23 cellular contexts compared by ENCODE assay signal in the genomic region with DNA sequence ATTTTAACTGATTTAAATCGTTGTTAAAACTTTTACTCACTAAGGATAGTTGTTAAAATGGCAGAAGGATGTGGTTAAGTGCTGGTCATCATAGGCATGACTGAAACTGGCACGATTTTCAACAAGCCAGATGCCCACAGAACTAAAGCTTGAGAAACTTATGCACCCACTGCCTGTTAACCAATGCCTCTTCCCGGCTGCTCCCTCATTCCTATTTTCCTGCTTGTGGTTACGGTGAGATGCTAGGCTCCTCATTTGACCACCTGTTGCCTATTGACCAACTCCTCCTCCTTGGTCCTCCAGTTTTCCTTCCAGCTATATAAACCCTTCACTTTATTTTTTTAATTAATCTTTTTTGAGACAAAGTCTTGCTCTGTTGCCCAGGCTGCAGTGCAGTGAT.
"Had no signal": no experiment of that assay in that cellular context is flagged by ENCODE, and none has a peak within 500 bp of the region (broad histone marks: within the 10 kb centered on the region; RNA-seq: fewer than 3 reads in every experiment).

No MANE protein-coding gene starts in this region.

- H3K4me3 ChIP-seq: esophagus squamous epithelium, heart left ventricle, left lung, neural progenitor cell, psoas muscle, smooth muscle cell, thoracic aorta, upper lobe of left lung had no signal

- H3K27ac Mint-ChIP-seq: activated B cell treated with CpG ODN at 0.5 μM for 24 hours; activated CD8-positive, alpha-beta T cell treated with anti-CD3 and anti-CD28 coated beads for 36 hours; activated naive CD8-positive, alpha-beta T cell treated with anti-CD3 and anti-CD28 coated beads, Interleukin-2, amount 10 ng/mL, durations not matched to agents 7 days and 5 days; activated T-cell treated with anti-CD3 and anti-CD28 coated beads, Interleukin-2, amount 50 U/mL, for 24 hours; activated T-helper 2 cell treated with anti-CD3 and anti-CD28 coated beads, Interferon-gamma antibody, Interleukin-2, Interleukin-4, amounts not matched to agents 10 μg/mL and 5 μg/mL and 100 μg/mL, durations not matched to agents 14 hours and 24 hours and 36 hours; brain; effector memory CD8-positive, alpha-beta T cell; naive B cell; neural progenitor cell; T-helper 2 cell treated with Interferon-gamma antibody and Interleukin-4, amounts not matched to agents 5 μg/mL and 100 μg/mL, for 36 hours had no signal

- DNase-seq: activated B cell treated with CpG ODN at 0.5 μM for 24 hours; activated CD4-positive, alpha-beta T cell treated with anti-CD3 and anti-CD28 coated beads for 4 hours; activated CD8-positive, alpha-beta T cell treated with anti-CD3 and anti-CD28 coated beads for 36 hours; activated naive CD4-positive, alpha-beta T cell treated with Interleukin-2 at 50 U/mL for 16 hours; activated naive CD8-positive, alpha-beta T cell treated with anti-CD3 and anti-CD28 coated beads, Interleukin-2, amount 10 ng/mL, durations not matched to agents 7 days and 5 days; activated T-cell treated with anti-CD3 and anti-CD28 coated beads, Interleukin-2, amount 50 U/mL, for 24 hours; anterior cingulate cortex; caudate nucleus; effector memory CD8-positive, alpha-beta T cell; esophagus squamous epithelium; heart left ventricle; left lung; naive B cell; psoas muscle; right cardiac atrium; stimulated activated CD4-positive, alpha-beta T cell treated with anti-CD3 and anti-CD28 coated beads, Interleukin-4, amount 100 ng/mL, for 1 hour; upper lobe of left lung had no signal

- H3K36me3 Mint-ChIP-seq: activated naive CD8-positive, alpha-beta T cell treated with anti-CD3 and anti-CD28 coated beads, Interleukin-2, amount 10 ng/mL, durations not matched to agents 7 days and 5 days; brain; naive B cell; neural progenitor cell had no signal

- H3K4me1 Mint-ChIP-seq: activated B cell treated with CpG ODN at 0.5 μM for 24 hours; activated naive CD8-positive, alpha-beta T cell treated with anti-CD3 and anti-CD28 coated beads, Interleukin-2, amount 10 ng/mL, durations not matched to agents 7 days and 5 days; brain; naive B cell had no signal

- H3K27me3 Mint-ChIP-seq: activated B cell treated with CpG ODN at 0.5 μM for 24 hours; activated CD8-positive, alpha-beta T cell treated with anti-CD3 and anti-CD28 coated beads for 36 hours; activated naive CD8-positive, alpha-beta T cell treated with anti-CD3 and anti-CD28 coated beads, Interleukin-2, amount 10 ng/mL, durations not matched to agents 7 days and 5 days; activated T-cell treated with anti-CD3 and anti-CD28 coated beads, Interleukin-2, amount 50 U/mL, for 24 hours; naive B cell had no signal

- H3K9me3 Mint-ChIP-seq: activated B cell treated with CpG ODN at 0.5 μM for 24 hours; activated CD8-positive, alpha-beta T cell treated with anti-CD3 and anti-CD28 coated beads for 36 hours; activated naive CD8-positive, alpha-beta T cell treated with anti-CD3 and anti-CD28 coated beads, Interleukin-2, amount 10 ng/mL, durations not matched to agents 7 days and 5 days; activated T-cell treated with anti-CD3 and anti-CD28 coated beads, Interleukin-2, amount 50 U/mL, for 24 hours; activated T-helper 2 cell treated with anti-CD3 and anti-CD28 coated beads, Interferon-gamma antibody, Interleukin-2, Interleukin-4, amounts not matched to agents 10 μg/mL and 5 μg/mL and 100 μg/mL, durations not matched to agents 14 hours and 24 hours and 36 hours; effector memory CD8-positive, alpha-beta T cell; T-helper 2 cell treated with Interferon-gamma antibody and Interleukin-4, amounts not matched to agents 5 μg/mL and 100 μg/mL, for 36 hours had no signal

- H3K4me3 Mint-ChIP-seq: activated B cell treated with CpG ODN at 0.5 μM for 24 hours; activated CD8-positive, alpha-beta T cell treated with anti-CD3 and anti-CD28 coated beads for 36 hours; activated naive CD8-positive, alpha-beta T cell treated with anti-CD3 and anti-CD28 coated beads, Interleukin-2, amount 10 ng/mL, durations not matched to agents 7 days and 5 days; activated T-cell treated with anti-CD3 and anti-CD28 coated beads, Interleukin-2, amount 50 U/mL, for 24 hours; brain; effector memory CD8-positive, alpha-beta T cell; naive B cell; neural progenitor cell; T-helper 2 cell treated with Interferon-gamma antibody and Interleukin-4, amounts not matched to agents 5 μg/mL and 100 μg/mL, for 36 hours had no signal

- ATAC-seq: activated CD8-positive, alpha-beta T cell treated with anti-CD3 and anti-CD28 coated beads for 36 hours; effector memory CD8-positive, alpha-beta T cell; heart left ventricle; left lung; psoas muscle; right cardiac atrium had no signal
